ENCODE assay signal across 1 cellular context in genomic region chr5:123094919-123095693, GRCh38.
TF ChIP-seq lines count a peak whose summit lies in the region.

No MANE protein-coding gene starts in this region.

TF ChIP-seq in HepG2, 621 proteins besides CTCF, POLR2A, EP300 and RAD21:
- TF ChIP-seq ZNF274 (CRISPR knock-in tag; IDR thresholded peaks at IDR 0.05) (no peak), TP53 (CRISPR knock-in tag; conservative IDR thresholded peaks at IDR 0.05) (no peak), ZNF713 (CRISPR knock-in tag; IDR thresholded peaks at IDR 0.05) (no peak), TGIF2 (CRISPR knock-in tag; IDR thresholded peaks at IDR 0.05) (no peak)
